1 cellular context compared by ENCODE assay signal in genomic region chr1:212711974-212712373, GRCh38.
TF ChIP-seq lines count a peak whose summit lies in the region.

No MANE protein-coding gene starts in this region.

TF ChIP-seq in HepG2, 621 proteins besides CTCF, POLR2A, EP300 and RAD21:
- TF ChIP-seq ZNF121 (CRISPR knock-in tag; IDR thresholded peaks at IDR 0.05), result peak; percentile 32; the same call in 1 of the 2 replicates
TF ChIP-seq in HepG2: peak in this region for 1; not testable (repeated sequence) for 620.
